ENCODE assay signal across 10 cellular contexts in genomic region chr12:122412851-122413433, GRCh38. TPM values are rescaled to one million over a fixed set of nuclear protein-coding genes. Genes with fewer than 3 reads are reported as not detected.
DNase-seq lines count a peak whose midpoint lies in the region; ATAC-seq and TF ChIP-seq lines count a peak whose summit lies in the region.
"Had no signal": no experiment of that assay in that cellular context is flagged by ENCODE, and none has a peak within 500 bp of the region (broad histone marks: within the 10 kb centered on the region; RNA-seq: fewer than 3 reads in every experiment).

No MANE protein-coding gene starts in this region.

- intact Hi-C loops in spleen (cut with DNase I; ENCODE audit: low total_unique reads) = no loop called here

- DNase-seq in GM10266 (ENCODE audit: extremely low spot score) (peak; percentile 58), NAMALWA (ENCODE audit: low spot score) (peak; percentile 42), coronary artery (ENCODE audit: low spot score) (no peak), spleen (no peak), epidermal melanocyte (ENCODE audit: insufficient read length, low spot score) (no peak)
- DNase-seq in effector memory CD4-positive, alpha-beta T cell = no peak
- DNase-seq: SK-N-SH had no signal

- H3K4me3 ChIP-seq in coronary artery = no peak overlapping the region
- H3K4me3 ChIP-seq in spleen = no peak overlapping the region
- H3K4me3 ChIP-seq in effector memory CD4-positive, alpha-beta T cell (ENCODE audit: insufficient read depth, low read depth, low read length, poor library complexity, severe bottlenecking) = no peak overlapping the region
- H3K4me3 ChIP-seq: neural progenitor cell had no signal

- H3K4me1 ChIP-seq in spleen = peaks cover 17 to 72% (median 26%) of the 10 kb centered on the region in 6 donors
- H3K4me1 ChIP-seq in effector memory CD4-positive, alpha-beta T cell (ENCODE audit: control insufficient read depth, insufficient read depth, low read length, poor library complexity, severe bottlenecking) = peaks cover 6% of the 10 kb centered on the region
- H3K4me1 ChIP-seq: neural progenitor cell had no signal

- WGBS in spleen, 5 donors = 40 to 58% (median 47%) methylated on average over 4 of the region's 4 CpGs

- ATAC-seq in GM18858 (IDR thresholded peaks at IDR 0.05; ENCODE audit: unreplicated experiment) (no peak), GM19455 (IDR thresholded peaks at IDR 0.05; ENCODE audit: unreplicated experiment) (no peak)

- H3K27me3 ChIP-seq in spleen (replicated peaks in 1 of 7) = no peaks in the 10 kb centered on the region
- H3K27me3 ChIP-seq in effector memory CD4-positive, alpha-beta T cell (replicated peaks; ENCODE audit: control insufficient read depth, insufficient read depth, low read length, poor library complexity, severe bottlenecking) = no peaks in the 10 kb centered on the region
- H3K27me3 ChIP-seq: neural progenitor cell had no signal

- no peak for TF ChIP-seq POLR2A in spleen (IDR thresholded peaks at IDR 0.05)

- no peaks in the 10 kb centered on the region for H3K9me3 ChIP-seq in spleen
- H3K9me3 ChIP-seq in effector memory CD4-positive, alpha-beta T cell (ENCODE audit: control insufficient read depth, low read length) = no peaks in the 10 kb centered on the region
- H3K9me3 ChIP-seq: SK-N-SH had no signal

- TF ChIP-seq CTCF in GM10266 (IDR thresholded peaks at IDR 0.05; ENCODE audit: control insufficient read depth, insufficient read depth, low read depth, missing control alignments) (no peak), coronary artery (IDR thresholded peaks at IDR 0.05) (no peak), spleen (IDR thresholded peaks at IDR 0.05 in 8 of 11, conservative IDR thresholded peaks at IDR 0.05 in 3 of 11) (no peak)

- peak overlapping the region; percentile 0 to 44 for H3K27ac ChIP-seq in coronary artery
- H3K27ac ChIP-seq in spleen = peak overlapping the region; percentile 1 to 77 (median 57)
- no peak overlapping the region for H3K27ac ChIP-seq in effector memory CD4-positive, alpha-beta T cell (ENCODE audit: insufficient read depth, low read length, poor library complexity, severe bottlenecking)
- H3K27ac ChIP-seq: neural progenitor cell had no signal

- peaks cover 0 to 9% (median 0%) of the 10 kb centered on the region in 6 donors for H3K36me3 ChIP-seq in spleen
- H3K36me3 ChIP-seq in effector memory CD4-positive, alpha-beta T cell (ENCODE audit: control insufficient read depth, insufficient read depth, low read length) = no peaks in the 10 kb centered on the region
- H3K36me3 ChIP-seq: neural progenitor cell had no signal

RNA-seq across cellular contexts. Expression of gene CLIP1, which starts 9.5 kb away (rescaled TPM):
- total RNA-seq in spleen = 10 to 100 TPM; 54.7 to 80.2 (median 60.4) TPM
- polyA plus RNA-seq in spleen = 10 to 100 TPM in 1 of 3 donors, 1 to 10 TPM in 2; 7.8 to 13.1 (median 9.7) TPM

Comparison
In these comparisons a context has a peak if more than half of its experiments do, and no peak if none do; other contexts are left out.
1. DNase-seq: peak in GM10266 (single experiment) and NAMALWA (single experiment); none in coronary artery (single experiment), spleen (single experiment), effector memory CD4-positive, alpha-beta T cell (0 of 3) and epidermal melanocyte (single experiment).